Comparison of ENCODE assay signal across 9 cellular contexts in the genomic region with DNA sequence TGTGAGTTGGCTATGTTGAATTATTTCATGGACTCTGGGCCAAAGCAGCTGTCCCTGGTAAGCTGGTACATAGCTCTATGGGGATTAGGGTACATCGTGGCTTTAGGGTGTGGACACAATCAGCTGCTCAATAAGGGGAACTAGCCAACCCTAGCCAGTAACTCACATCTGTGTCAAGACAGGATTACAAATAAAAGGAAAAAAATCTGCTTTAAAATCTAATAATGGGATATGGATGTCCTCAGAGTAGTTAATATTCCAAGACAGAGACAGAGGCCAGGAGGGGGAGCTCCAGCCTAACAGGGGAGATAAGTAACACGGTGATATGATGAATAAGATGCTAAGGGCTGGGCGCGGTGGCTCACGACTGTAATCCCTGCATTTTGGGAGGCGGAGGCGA. TPM values are rescaled to one million over a fixed set of nuclear protein-coding genes. Genes with fewer than 3 reads are reported as not detected.
DNase-seq lines count a peak whose midpoint lies in the region; ATAC-seq and TF ChIP-seq lines count a peak whose summit lies in the region.
"Had no signal": no experiment of that assay in that cellular context is flagged by ENCODE, and none has a peak within 500 bp of the region (broad histone marks: within the 10 kb centered on the region; RNA-seq: fewer than 3 reads in every experiment).

No MANE protein-coding gene starts in this region.

- no peak overlapping the region for H3K4me3 Mint-ChIP-seq in progenitor cell of endocrine pancreas (ENCODE audit: low read depth)

- TF ChIP-seq CTCF in GM13976 (IDR thresholded peaks at IDR 0.05; ENCODE audit: borderline replicate concordance, control extremely low read depth, extremely low read depth, insufficient read depth, missing control alignments) (peak; percentile 30), fibroblast of pulmonary artery (IDR thresholded peaks at IDR 0.05; ENCODE audit: low read length, missing control alignments) (peak; percentile 37), progenitor cell of endocrine pancreas (IDR thresholded peaks at IDR 0.05; ENCODE audit: unreplicated experiment) (peak; percentile 54)

- H3K4me1 Mint-ChIP-seq in progenitor cell of endocrine pancreas (ENCODE audit: low read depth) = no peaks in the 10 kb centered on the region

- H3K9me3 Mint-ChIP-seq in progenitor cell of endocrine pancreas (ENCODE audit: low read depth) = no peaks in the 10 kb centered on the region

- DNase-seq in GM13976 (ENCODE audit: low spot score) = no peak
- DNase-seq in NCI-H526 treated with DMSO at 0.1 percent for 48 hours (lab: John Stamatoyannopoulos, UW) = peak; percentile 45
- DNase-seq in activated T-cell treated with anti-CD3 and anti-CD28 coated beads for 1 hour (ENCODE audit: low read depth) = peak; percentile 55
- peak; percentile 51 for DNase-seq in fibroblast of pulmonary artery (ENCODE audit: low read depth)
- no peak for DNase-seq in progenitor cell of endocrine pancreas (ENCODE audit: low spot score, unreplicated experiment)
- no peak for DNase-seq in HuH-7.5 (ENCODE audit: low spot score)
- no peak for DNase-seq in HuH-7 (ENCODE audit: low spot score)

- no peak for ATAC-seq in HG03469 (IDR thresholded peaks at IDR 0.05; ENCODE audit: unreplicated experiment)

- in situ Hi-C loops in GM13976 (cut with MboI; ENCODE audit: low sequenced_read_pairs, unreplicated experiment) = no loop called here

- H3K27ac Mint-ChIP-seq in progenitor cell of endocrine pancreas = no peak overlapping the region

- H3K27me3 Mint-ChIP-seq in progenitor cell of endocrine pancreas = no peaks in the 10 kb centered on the region

- no peaks in the 10 kb centered on the region for H3K36me3 Mint-ChIP-seq in progenitor cell of endocrine pancreas (ENCODE audit: insufficient read depth)

- no peak overlapping the region for H3K4me3 ChIP-seq in fibroblast of pulmonary artery (replicated peaks; ENCODE audit: low read depth, low read length)
- H3K4me3 ChIP-seq: SJSA1 had no signal

RNA-seq across cellular contexts. Expression of a gene that starts 21.1 kb away (rescaled TPM):
- total RNA-seq in progenitor cell of endocrine pancreas = 27.1 and 29.4 TPM in 2 replicates

RNA-seq across cellular contexts. Expression of a gene that starts 48.7 kb away (rescaled TPM):
- 25.7 and 27.2 TPM in 2 replicates for total RNA-seq in progenitor cell of endocrine pancreas

RNA-seq across cellular contexts. Expression of a gene that starts 58.4 kb away (rescaled TPM):
- 299 and 307 TPM in 2 replicates for total RNA-seq in progenitor cell of endocrine pancreas

Comparison
In these comparisons a context has a peak if more than half of its experiments do, and no peak if none do; other contexts are left out.
1. DNase-seq: peak in NCI-H526 treated with DMSO at 0.1 percent for 48 hours (single experiment), activated T-cell treated with anti-CD3 and anti-CD28 coated beads for 1 hour (single experiment) and fibroblast of pulmonary artery (single experiment); none in GM13976 (single experiment), progenitor cell of endocrine pancreas (single experiment), HuH-7.5 (single experiment) and HuH-7 (single experiment).
2. Peak in every context shown above with its lines, with median percentiles within 50 percentile points of each other: CTCF ChIP-seq.